In genomic region chr11:67290801-67291200, GRCh38 we compare ENCODE assay signal across 9 cellular contexts. TPM values are rescaled to one million over a fixed set of nuclear protein-coding genes. Genes with fewer than 3 reads are reported as not detected.
A peak's percentile ranks its signal among the peaks of the same experiment; 100 is the strongest.
DNase-seq lines count a peak whose midpoint lies in the region; ATAC-seq and TF ChIP-seq lines count a peak whose summit lies in the region.
"Had no signal": no experiment of that assay in that cellular context is flagged by ENCODE, and none has a peak within 500 bp of the region (broad histone marks: within the 10 kb centered on the region; RNA-seq: fewer than 3 reads in every experiment).

No MANE protein-coding gene starts in this region.

- peak overlapping the region; percentile 99 for H3K4me2 ChIP-seq in SK-N-SH

- no peaks in the 10 kb centered on the region for H3K27me3 Mint-ChIP-seq in activated naive CD8-positive, alpha-beta T cell treated with anti-CD3 and anti-CD28 coated beads, Interleukin-2, amount 10 ng/mL, durations not matched to agents 7 days and 5 days

- WGBS in SK-N-SH (ENCODE audit: low lambda C conversion rate), result 95% methylated on average over 6 of the region's 7 CpGs
- WGBS in testis, 2 donors, result 86 to 93% methylated on average over 4 to 7 of the region's 7 CpGs

- ATAC-seq in SK-N-SH treated with all-trans-retinoic acid at 6 μM for 48 hours, result no peak
- no peak for ATAC-seq in activated naive CD8-positive, alpha-beta T cell treated with anti-CD3 and anti-CD28 coated beads, Interleukin-2, amount 10 ng/mL, durations not matched to agents 7 days and 5 days (ENCODE audit: low read depth)
- no peak for ATAC-seq in left ventricle myocardium superior
- no peak for ATAC-seq in HG02884 (IDR thresholded peaks at IDR 0.05; ENCODE audit: unreplicated experiment)

- H2AFZ ChIP-seq in SK-N-SH (ENCODE audit: low read depth), result no peak overlapping the region

- no peak overlapping the region for H3K27ac ChIP-seq in SK-N-SH (ENCODE audit: low read depth in 2 of 2, low read length in 1 of 2)
- H3K27ac ChIP-seq in stomach smooth muscle (ENCODE audit: low read length), result peak overlapping the region; percentile 75
- no peak overlapping the region for H3K27ac ChIP-seq in testis

- peaks cover 12 to 30% of the 10 kb centered on the region in 2 experiments; a peak in 3 of 4 replicates for H3K4me1 ChIP-seq in SK-N-SH (ENCODE audit: control insufficient read depth in 1 of 2, insufficient read depth in 2 of 2, low read depth in 1 of 2, low read length in 1 of 2)
- peaks cover 39% of the 10 kb centered on the region for H3K4me1 ChIP-seq in stomach smooth muscle (ENCODE audit: control insufficient read depth, insufficient read depth, low read length)
- peaks cover 22% of the 10 kb centered on the region for H3K4me1 ChIP-seq in testis

- CTCF ChIA-PET in SK-N-SH (lab: Yijun Ruan, JAX), result interaction anchor here (0.7 to 2.1 kb wide), 6 partner anchors 12 to 29 kb away, joined by 3 to 9 read pairs (median 3); partner anchors contain the start of gene SSH3

- peaks cover 27 to 32% of the 10 kb centered on the region in 2 experiments for H3K36me3 ChIP-seq in SK-N-SH (replicated peaks in 1 of 2; ENCODE audit: control insufficient read depth in 1 of 2, insufficient read depth in 2 of 2, low read length in 1 of 2)
- H3K36me3 ChIP-seq in stomach smooth muscle (ENCODE audit: control insufficient read depth in 2 of 2, insufficient read depth in 2 of 2, low read length in 2 of 2), result peaks cover 8 to 11% of the 10 kb centered on the region in 2 donors
- no peaks in the 10 kb centered on the region for H3K36me3 ChIP-seq in testis (ENCODE audit: low read depth, missing control alignments)
- H3K36me3 ChIP-seq: ovary had no signal

- peaks cover 64% of the 10 kb centered on the region for H3K79me2 ChIP-seq in SK-N-SH (ENCODE audit: insufficient read depth)

- H3F3A ChIP-seq in SK-N-SH (replicated peaks; ENCODE audit: insufficient read depth), result peaks cover 22% of the 10 kb centered on the region

- no peak for TF ChIP-seq POLR2A in testis (IDR thresholded peaks at IDR 0.05)

- peak overlapping the region; percentile 95 for H3K4me3 Mint-ChIP-seq in activated naive CD8-positive, alpha-beta T cell treated with anti-CD3 and anti-CD28 coated beads, Interleukin-2, amount 10 ng/mL, durations not matched to agents 7 days and 5 days

- TF ChIP-seq CTCF in SK-N-SH (IDR thresholded peaks at IDR 0.05) (no peak), testis (IDR thresholded peaks at IDR 0.05) (no peak)

- H3K27me3 ChIP-seq in SK-N-SH (ENCODE audit: insufficient read depth) (no peaks in the 10 kb centered on the region), stomach smooth muscle (ENCODE audit: control insufficient read depth in 1 of 2, insufficient read depth in 2 of 2, low read length in 2 of 2) (no peaks in the 10 kb centered on the region), testis (no peaks in the 10 kb centered on the region)
- H3K27me3 ChIP-seq: ovary had no signal

- peak overlapping the region in 1 of 2 experiments; percentile 16; a peak in 1 of 4 replicates for H3K4me3 ChIP-seq in SK-N-SH (ENCODE audit: low read depth in 2 of 2, low read length in 1 of 2)
- peak overlapping the region in 1 of 2 donors; percentile 84 for H3K4me3 ChIP-seq in stomach smooth muscle (ENCODE audit: low read length in 2 of 2)
- H3K4me3 ChIP-seq in testis, result no peak overlapping the region

- H3K9ac ChIP-seq in SK-N-SH (no peak overlapping the region; the same call in 1 of the 2 replicates), stomach smooth muscle (ENCODE audit: low read length in 2 of 2) (peak overlapping the region; percentile 13 to 27)

- H3K4me1 Mint-ChIP-seq in activated naive CD8-positive, alpha-beta T cell treated with anti-CD3 and anti-CD28 coated beads, Interleukin-2, amount 10 ng/mL, durations not matched to agents 7 days and 5 days, result peaks cover 41% of the 10 kb centered on the region

- DNase-seq in SK-N-SH (no peak), left ventricle myocardium superior (peak; percentile 65), DMS 273 treated with DMSO at 0.1 percent for 48 hours (lab: John Stamatoyannopoulos, UW) (no peak), testis (no peak)
- DNase-seq in activated naive CD8-positive, alpha-beta T cell treated with anti-CD3 and anti-CD28 coated beads, Interleukin-2, amount 10 ng/mL, durations not matched to agents 7 days and 5 days, result no peak

- no peaks in the 10 kb centered on the region for H4K20me1 ChIP-seq in SK-N-SH (ENCODE audit: insufficient read depth)

- no peak for TF ChIP-seq RAD21 in SK-N-SH (IDR thresholded peaks at IDR 0.05; ENCODE audit: low read length)

- H3K9me3 Mint-ChIP-seq in activated naive CD8-positive, alpha-beta T cell treated with anti-CD3 and anti-CD28 coated beads, Interleukin-2, amount 10 ng/mL, durations not matched to agents 7 days and 5 days, result no peaks in the 10 kb centered on the region

- peak overlapping the region; percentile 36 for H3K27ac Mint-ChIP-seq in activated naive CD8-positive, alpha-beta T cell treated with anti-CD3 and anti-CD28 coated beads, Interleukin-2, amount 10 ng/mL, durations not matched to agents 7 days and 5 days

- POLR2A ChIA-PET in SK-N-SH (lab: Yijun Ruan, JAX), result no interaction called here
- POLR2A ChIA-PET in activated naive CD8-positive, alpha-beta T cell treated with anti-CD3 and anti-CD28 coated beads, Interleukin-2, amount 10 ng/mL, durations not matched to agents 7 days and 5 days (lab: Charles Lee), result interaction anchor here (0.6 to 7.3 kb wide), 6 partner anchors 12 to 24 kb away, joined by 3 to 190 read pairs (median 36); partner anchors contain the start of genes GRK2 and SSH3

- no peaks in the 10 kb centered on the region for H3K9me2 ChIP-seq in SK-N-SH

- intact Hi-C loops in left ventricle myocardium superior (cut with micrococcal nuclease) (no loop called here), testis (cut with DNase I; ENCODE audit: low total_unique reads) (no loop called here)

- peaks cover 5% of the 10 kb centered on the region; the same call in 1 of the 2 replicates for H3K9me3 ChIP-seq in SK-N-SH
- peaks cover 0 to under 1% of the 10 kb centered on the region in 2 donors for H3K9me3 ChIP-seq in stomach smooth muscle (ENCODE audit: control insufficient read depth in 2 of 2, low read length in 2 of 2)
- H3K9me3 ChIP-seq in testis, result no peaks in the 10 kb centered on the region
- H3K9me3 ChIP-seq: ovary had no signal

- TF ChIP-seq EP300 in SK-N-SH (IDR thresholded peaks at IDR 0.05; ENCODE audit: borderline replicate concordance in 1 of 2, low read depth in 1 of 2, low read length in 1 of 2), result no peak

- peaks cover 42% of the 10 kb centered on the region for H3K36me3 Mint-ChIP-seq in activated naive CD8-positive, alpha-beta T cell treated with anti-CD3 and anti-CD28 coated beads, Interleukin-2, amount 10 ng/mL, durations not matched to agents 7 days and 5 days

TF ChIP-seq in SK-N-SH, 30 proteins besides CTCF, POLR2A, EP300 and RAD21 (continues in another document):
- no peak for TF ChIP-seq GATA2 (CRISPR knock-in tag; IDR thresholded peaks at IDR 0.05)
- no peak for TF ChIP-seq NFIC (IDR thresholded peaks at IDR 0.05; ENCODE audit: borderline replicate concordance)
- TF ChIP-seq FOXJ3 (CRISPR knock-in tag; IDR thresholded peaks at IDR 0.05), result no peak
- no peak for TF ChIP-seq USF2 (IDR thresholded peaks at IDR 0.05; ENCODE audit: borderline replicate concordance, low read depth, low read length)

TF ChIP-seq in SK-N-SH treated with all-trans-retinoic acid at 6 μM for 48 hours, 23 proteins besides CTCF, POLR2A, EP300 and RAD21 (continues in another document):
- TF ChIP-seq ARNTL (CRISPR knock-in tag; IDR thresholded peaks at IDR 0.05; ENCODE audit: borderline replicate concordance, low read depth) (no peak), ZNF70 (CRISPR knock-in tag; IDR thresholded peaks at IDR 0.05) (no peak), RARB (CRISPR knock-in tag; IDR thresholded peaks at IDR 0.05) (no peak), ZNF8 (CRISPR knock-in tag; IDR thresholded peaks at IDR 0.05) (no peak), CSDC2 (CRISPR knock-in tag; IDR thresholded peaks at IDR 0.05) (no peak), ESRRG (CRISPR knock-in tag; IDR thresholded peaks at IDR 0.05) (no peak)

RNA-seq across cellular contexts. Expression of gene ANKRD13D, which starts 1.7 kb away (rescaled TPM):
- polyA plus RNA-seq in SK-N-SH (2012; rRNA removed) (50.2 and 51.4 TPM in 2 replicates), testis (ENCODE audit: insufficient read depth, low read depth, low replicate concordance) (32.8 TPM)
- polyA plus RNA-seq in SK-N-SH (2012; cell fraction: cytosol; rRNA removed), result 17.8 and 26.1 TPM in 2 replicates
- 163 and 206 TPM in 2 replicates for polyA plus RNA-seq in SK-N-SH (2012; cell fraction: nucleus; rRNA removed)
- 100 to 1,000 TPM; 185 to 207 TPM for total RNA-seq in activated naive CD8-positive, alpha-beta T cell treated with anti-CD3 and anti-CD28 coated beads, Interleukin-2, amount 10 ng/mL, durations not matched to agents 7 days and 5 days
- total RNA-seq in left ventricle myocardium superior (13.1 TPM), testis (10 to 100 TPM; 66.2 to 73.3 TPM)

RNA-seq across cellular contexts. Expression of gene SSH3, which starts 12.5 kb away (rescaled TPM):
- 13.5 and 17.1 TPM in 2 replicates for polyA plus RNA-seq in SK-N-SH (2012; rRNA removed)
- 4.0 and 7.0 TPM in 2 replicates for polyA plus RNA-seq in SK-N-SH (2012; cell fraction: cytosol; rRNA removed)
- 73.4 and 77.8 TPM in 2 replicates for polyA plus RNA-seq in SK-N-SH (2012; cell fraction: nucleus; rRNA removed)
- 10 to 100 TPM; 24.6 to 27.0 TPM for total RNA-seq in activated naive CD8-positive, alpha-beta T cell treated with anti-CD3 and anti-CD28 coated beads, Interleukin-2, amount 10 ng/mL, durations not matched to agents 7 days and 5 days
- total RNA-seq in left ventricle myocardium superior, result 18.7 TPM
- total RNA-seq in testis, result 1 to 10 TPM; 6.9 to 9.8 TPM
- polyA plus RNA-seq in testis (ENCODE audit: insufficient read depth, low read depth, low replicate concordance), result 8.6 TPM

RNA-seq across cellular contexts. Expression of gene GRK2, which starts 24.5 kb away (rescaled TPM):
- polyA plus RNA-seq in SK-N-SH (2012; rRNA removed), result 44.6 and 48.5 TPM in 2 replicates
- 19.5 and 33.5 TPM in 2 replicates for polyA plus RNA-seq in SK-N-SH (2012; cell fraction: cytosol; rRNA removed)
- 106 and 118 TPM in 2 replicates for polyA plus RNA-seq in SK-N-SH (2012; cell fraction: nucleus; rRNA removed)
- 100 to 1,000 TPM; 325 to 341 TPM for total RNA-seq in activated naive CD8-positive, alpha-beta T cell treated with anti-CD3 and anti-CD28 coated beads, Interleukin-2, amount 10 ng/mL, durations not matched to agents 7 days and 5 days
- 56.8 TPM for total RNA-seq in left ventricle myocardium superior
- total RNA-seq in testis, result 10 to 100 TPM; 64.3 to 87.6 TPM
- 45.6 TPM for polyA plus RNA-seq in testis (ENCODE audit: insufficient read depth, low read depth, low replicate concordance)
